11 cellular contexts compared by ENCODE assay signal in genomic region chr16:46686815-46687473, GRCh38. TPM values are rescaled to one million over a fixed set of nuclear protein-coding genes. Genes with fewer than 3 reads are reported as not detected.
DNase-seq lines count a peak whose midpoint lies in the region; ATAC-seq, FAIRE-seq and TF ChIP-seq lines count a peak whose summit lies in the region.
"Had no signal": no experiment of that assay in that cellular context is flagged by ENCODE, and none has a peak within 500 bp of the region (broad histone marks: within the 10 kb centered on the region; RNA-seq: fewer than 3 reads in every experiment).

No MANE protein-coding gene starts in this region.

- POLR2A ChIA-PET in HepG2 (lab: Yijun Ruan, JAX), result no interaction called here

- H3K36me3 ChIP-seq in HepG2 (replicated peaks in 1 of 2; ENCODE audit: control insufficient read depth in 1 of 2, insufficient read depth in 2 of 2, low read length in 2 of 2) (no peaks in the 10 kb centered on the region), right lobe of liver (no peaks in the 10 kb centered on the region), astrocyte (ENCODE audit: insufficient read depth, low read length) (no peaks in the 10 kb centered on the region), kidney epithelial cell (ENCODE audit: control insufficient read depth, insufficient read depth, low read length) (no peaks in the 10 kb centered on the region)

- no peaks in the 10 kb centered on the region for H3K36me3 Mint-ChIP-seq in astrocyte (ENCODE audit: low read depth, unreplicated experiment)

- H3K9me3 ChIP-seq in HepG2 (ENCODE audit: low read length) (no peaks in the 10 kb centered on the region), right lobe of liver (no peaks in the 10 kb centered on the region), astrocyte (ENCODE audit: insufficient read depth, low read depth, low read length) (no peaks in the 10 kb centered on the region)

- H3K27ac Mint-ChIP-seq in astrocyte (ENCODE audit: unreplicated experiment), result no peak overlapping the region
- H3K27ac Mint-ChIP-seq: activated naive CD8-positive, alpha-beta T cell treated with anti-CD3 and anti-CD28 coated beads for 36 hours; progenitor cell of endocrine pancreas had no signal

- ATAC-seq in HepG2, result no peak
- no peak for ATAC-seq in right lobe of liver
- ATAC-seq in HG02870 (IDR thresholded peaks at IDR 0.05; ENCODE audit: unreplicated experiment), result no peak
- no peak for ATAC-seq in GM19395 (IDR thresholded peaks at IDR 0.05; ENCODE audit: unreplicated experiment)

- no peak for TF ChIP-seq CTCF in HepG2 (CRISPR knock-in tag; IDR thresholded peaks at IDR 0.05)
- TF ChIP-seq CTCF in right lobe of liver (IDR thresholded peaks at IDR 0.05), result no peak
- TF ChIP-seq CTCF in astrocyte (IDR thresholded peaks at IDR 0.05; ENCODE audit: insufficient read depth, low read depth, low read length), result no peak
- no peak for TF ChIP-seq CTCF in kidney epithelial cell (IDR thresholded peaks at IDR 0.05; ENCODE audit: insufficient read depth, low read length, poor library complexity, severe bottlenecking)

- in situ Hi-C loops in HepG2 (cut with HindIII; ENCODE audit: extremely low pct_ligation_motif_present, low pct_unique_long_range_greater_than_20kb), result loop anchor here (5.0 kb wide), 1 partner anchor 115 kb away; no protein-coding TSS in a partner anchor

- intact Hi-C loops in HepG2 (cut with micrococcal nuclease; ENCODE audit: unreplicated experiment), result loop anchor here (5.0 kb wide), 1 partner anchor 115 kb away; no protein-coding TSS in a partner anchor
- intact Hi-C loops in right lobe of liver (cut with DNase I), result no loop called here

- H3K9ac ChIP-seq in HepG2 (ENCODE audit: insufficient read depth, low read depth, low read length), result peak overlapping the region; percentile 87; the same call in 1 of the 2 replicates
- peak overlapping the region; percentile 99 for H3K9ac ChIP-seq in astrocyte (ENCODE audit: low read length)

- H4K20me1 ChIP-seq in HepG2 (ENCODE audit: insufficient read depth, low read length) (peaks cover 50% of the 10 kb centered on the region), astrocyte (ENCODE audit: insufficient read depth, low read length) (peaks cover 67% of the 10 kb centered on the region)

- CTCF ChIA-PET in HepG2 (lab: Yijun Ruan, JAX; ENCODE audit: low intra/inter-chr PET ratio, low total read pairs), result interaction anchor here (2.6 kb wide), 1 partner anchor 13 kb away, joined by 21 read pairs; no protein-coding TSS in a partner anchor

- no peaks in the 10 kb centered on the region; a peak in 1 of 5 replicates for H3K27me3 ChIP-seq in HepG2 (ENCODE audit: control insufficient read depth in 1 of 2, insufficient read depth in 2 of 2, low read length in 2 of 2)
- H3K27me3 ChIP-seq in right lobe of liver, result no peaks in the 10 kb centered on the region
- no peaks in the 10 kb centered on the region for H3K27me3 ChIP-seq in astrocyte (ENCODE audit: insufficient read depth, low read length)
- no peaks in the 10 kb centered on the region for H3K27me3 ChIP-seq in kidney epithelial cell (ENCODE audit: control insufficient read depth, insufficient read depth, low read length)

- H3K79me2 ChIP-seq in HepG2 (ENCODE audit: insufficient read depth, low read length) (peaks cover 89% of the 10 kb centered on the region), astrocyte (ENCODE audit: insufficient read depth, low read length) (peaks cover 89% of the 10 kb centered on the region)

- peak overlapping the region; percentile 47 for H3K4me3 Mint-ChIP-seq in astrocyte (ENCODE audit: unreplicated experiment)
- H3K4me3 Mint-ChIP-seq: activated naive CD8-positive, alpha-beta T cell treated with anti-CD3 and anti-CD28 coated beads for 36 hours had no signal

- no peak for TF ChIP-seq RAD21 in HepG2 (CRISPR knock-in tag; IDR thresholded peaks at IDR 0.05)

- H3K4me1 Mint-ChIP-seq in astrocyte (ENCODE audit: low read depth, unreplicated experiment), result peaks cover 42% of the 10 kb centered on the region

- H3K27me3 Mint-ChIP-seq in astrocyte (ENCODE audit: low read depth, unreplicated experiment), result no peaks in the 10 kb centered on the region
- H3K27me3 Mint-ChIP-seq: activated naive CD8-positive, alpha-beta T cell treated with anti-CD3 and anti-CD28 coated beads for 36 hours; progenitor cell of endocrine pancreas had no signal

- H3K4me1 ChIP-seq in HepG2 (ENCODE audit: insufficient read depth, low read length), result peaks cover 73% of the 10 kb centered on the region
- H3K4me1 ChIP-seq in right lobe of liver, result peaks cover 0 to 22% (median 9%) of the 10 kb centered on the region in 4 donors
- peaks cover 20% of the 10 kb centered on the region for H3K4me1 ChIP-seq in astrocyte (ENCODE audit: insufficient read depth, low read length)

- H2AFZ ChIP-seq in HepG2 (ENCODE audit: low read length) (no peak overlapping the region), astrocyte (ENCODE audit: low read depth, low read length) (no peak overlapping the region)

- WGBS in HepG2 (ENCODE audit: low lambda C conversion rate), result 28% methylated on average over 5 of the region's 5 CpGs
- WGBS in right lobe of liver (ENCODE audit: insufficient coverage, low coverage, low lambda C conversion rate, missing lambda C conversion rate), result 57% methylated on average over 5 of the region's 5 CpGs

- H3K4me3 ChIP-seq in HepG2 (replicated peaks in 1 of 3; ENCODE audit: insufficient read depth in 1 of 3, low read depth in 2 of 3, low read length in 3 of 3) (peak overlapping the region; percentile 85 to 96 (median 92)), right lobe of liver (no peak overlapping the region), astrocyte (ENCODE audit: insufficient read depth, low read depth, low read length) (peak overlapping the region; percentile 96), kidney epithelial cell (ENCODE audit: low read depth, low read length) (peak overlapping the region; percentile 60)

- DNase-seq in HepG2 (ENCODE audit: low spot score) (no peak), right lobe of liver (no peak), astrocyte (ENCODE audit: low read depth) (no peak), kidney epithelial cell (ENCODE audit: low read depth) (no peak), occipital lobe (lab: John Stamatoyannopoulos, UW) (no peak), NCI-H2196 (lab: John Stamatoyannopoulos, UW; ENCODE audit: unreplicated experiment) (no peak)
- DNase-seq: activated CD4-positive, alpha-beta T cell treated with anti-CD3 and anti-CD28 coated beads for 48 hours; activated naive CD8-positive, alpha-beta T cell treated with anti-CD3 and anti-CD28 coated beads for 36 hours had no signal

- no TSS peak for BruUV-seq in HepG2 (replicated peaks; lab: Mats Ljungman, UMichigan)

- H3K4me2 ChIP-seq in HepG2 (ENCODE audit: low read depth, low read length) (peak overlapping the region; percentile 86), astrocyte (ENCODE audit: low read length) (peak overlapping the region; percentile 96)

- FAIRE-seq in HepG2 (lab: Jason Lieb, UNC) (no peak), astrocyte (lab: Jason Lieb, UNC) (no peak)

- H3K27ac ChIP-seq in HepG2 (ENCODE audit: extremely low read length, insufficient read depth, low read length) (peak overlapping the region; percentile 6), right lobe of liver (no peak overlapping the region), astrocyte (ENCODE audit: low read depth, low read length) (no peak overlapping the region)

- TF ChIP-seq EP300 in HepG2 (IDR thresholded peaks at IDR 0.05; ENCODE audit: low read depth in 2 of 2, low read length in 2 of 2), result no peak
- no peak for TF ChIP-seq EP300 in HepG2 (CRISPR knock-in tag; IDR thresholded peaks at IDR 0.05; ENCODE audit: borderline replicate concordance)

- no peak for TF ChIP-seq POLR2A in HepG2 (IDR thresholded peaks at IDR 0.05; ENCODE audit: insufficient read depth in 1 of 2, low read depth in 2 of 2, low read length in 2 of 2)
- no peak for TF ChIP-seq POLR2A in right lobe of liver (IDR thresholded peaks at IDR 0.05)

- H3K9me3 Mint-ChIP-seq in astrocyte (ENCODE audit: unreplicated experiment), result no peaks in the 10 kb centered on the region
- H3K9me3 Mint-ChIP-seq: activated naive CD8-positive, alpha-beta T cell treated with anti-CD3 and anti-CD28 coated beads for 36 hours had no signal

RNA-seq across cellular contexts. Expression of gene VPS35, which starts 2.0 kb away (rescaled TPM):
- total RNA-seq in HepG2 (2016; rRNA removed; fragmentation: Illumina TruSeq; extraction: Trizol) (136 and 197 TPM in 2 replicates), right lobe of liver (10 to 100 TPM; 18.0 to 36.5 (median 28.9) TPM), astrocyte (135 and 137 TPM in 2 replicates), kidney epithelial cell (128 and 147 TPM in 2 replicates), occipital lobe (176 TPM)
- total RNA-seq in HepG2 (2016; cell fraction: cytosol; rRNA removed; fragmentation: Illumina TruSeq; extraction: Trizol; ENCODE audit: low read depth), result 31.6 and 39.1 TPM in 2 replicates
- total RNA-seq in HepG2 (2016; cell fraction: insoluble cytoplasmic fraction; rRNA removed; fragmentation: Illumina TruSeq; extraction: Trizol), result 132 and 204 TPM in 2 replicates
- total RNA-seq in HepG2 (2016; cell fraction: membrane; rRNA removed; fragmentation: Illumina TruSeq; extraction: Trizol), result 40.5 and 42.9 TPM in 2 replicates
- 108 and 116 TPM in 2 replicates for total RNA-seq in HepG2 (2016; cell fraction: nucleus; rRNA removed; fragmentation: Illumina TruSeq; extraction: Trizol)
- 26.9 and 30.7 TPM in 2 replicates for polyA plus RNA-seq in HepG2 (2011; rRNA removed)
- 14.6 and 21.2 TPM in 2 replicates for polyA plus RNA-seq in HepG2 (2011; cell fraction: cytosol; rRNA removed)
- 12.1 and 14.6 TPM in 2 replicates for polyA plus RNA-seq in HepG2 (2011; cell fraction: nucleus; rRNA removed)
- polyA plus RNA-seq in HepG2 (2012), result 95.6 and 104 TPM in 2 replicates
- 6.1 and 6.6 TPM in 2 replicates for polyA plus RNA-seq in HepG2 (2016; cell fraction: cytosol; fragmentation: Illumina TruSeq; extraction: Trizol; ENCODE audit: low read depth)
- 120 and 134 TPM in 2 replicates for polyA plus RNA-seq in HepG2 (2016; cell fraction: insoluble cytoplasmic fraction; fragmentation: Illumina TruSeq; extraction: Trizol; ENCODE audit: low read depth)
- polyA plus RNA-seq in HepG2 (2016; cell fraction: membrane; fragmentation: Illumina TruSeq; extraction: Trizol; ENCODE audit: low read depth), result 14.1 and 15.6 TPM in 2 replicates
- 58.6 and 58.8 TPM in 2 replicates for polyA plus RNA-seq in HepG2 (2016; cell fraction: nucleus; fragmentation: Illumina TruSeq; extraction: Trizol; ENCODE audit: insufficient read depth, low read depth)
- polyA minus RNA-seq in HepG2 (2011; rRNA and poly(A)+ RNA removed; ENCODE audit: low replicate concordance), result 26.4 and 36.7 TPM in 2 replicates
- polyA minus RNA-seq in HepG2 (2011; cell fraction: cytosol; rRNA and poly(A)+ RNA removed), result 52.8 and 77.3 TPM in 2 replicates
- polyA minus RNA-seq in HepG2 (2011; cell fraction: nucleus; rRNA and poly(A)+ RNA removed), result 140 and 161 TPM in 2 replicates

RNA-seq across cellular contexts. Expression of gene ORC6, which starts 2.5 kb away (rescaled TPM):
- total RNA-seq in HepG2 (2016; rRNA removed; fragmentation: Illumina TruSeq; extraction: Trizol) (57.3 and 69.8 TPM in 2 replicates), right lobe of liver (1 to 10 TPM in 2 of 6 experiments, under 1 TPM in 4; 0.18 to 4.8 (median 0.76) TPM), astrocyte (11.4 and 16.9 TPM in 2 replicates), kidney epithelial cell (7.5 and 9.7 TPM in 2 replicates), occipital lobe (5.0 TPM)
- total RNA-seq in HepG2 (2016; cell fraction: cytosol; rRNA removed; fragmentation: Illumina TruSeq; extraction: Trizol; ENCODE audit: low read depth), result 18.7 and 20.4 TPM in 2 replicates
- 62.2 and 74.8 TPM in 2 replicates for total RNA-seq in HepG2 (2016; cell fraction: insoluble cytoplasmic fraction; rRNA removed; fragmentation: Illumina TruSeq; extraction: Trizol)
- total RNA-seq in HepG2 (2016; cell fraction: membrane; rRNA removed; fragmentation: Illumina TruSeq; extraction: Trizol), result 36.9 and 38.7 TPM in 2 replicates
- 60.3 and 79.3 TPM in 2 replicates for total RNA-seq in HepG2 (2016; cell fraction: nucleus; rRNA removed; fragmentation: Illumina TruSeq; extraction: Trizol)
- 22.9 and 34.2 TPM in 2 replicates for polyA plus RNA-seq in HepG2 (2011; rRNA removed)
- polyA plus RNA-seq in HepG2 (2011; cell fraction: cytosol; rRNA removed), result 15.1 and 17.5 TPM in 2 replicates
- 19.4 and 21.6 TPM in 2 replicates for polyA plus RNA-seq in HepG2 (2011; cell fraction: nucleus; rRNA removed)
- polyA plus RNA-seq in HepG2 (2012), result 14.8 and 25.0 TPM in 2 replicates
- 9.2 and 9.5 TPM in 2 replicates for polyA plus RNA-seq in HepG2 (2016; cell fraction: cytosol; fragmentation: Illumina TruSeq; extraction: Trizol; ENCODE audit: low read depth)
- polyA plus RNA-seq in HepG2 (2016; cell fraction: insoluble cytoplasmic fraction; fragmentation: Illumina TruSeq; extraction: Trizol; ENCODE audit: low read depth), result 52.3 and 58.4 TPM in 2 replicates
- polyA plus RNA-seq in HepG2 (2016; cell fraction: membrane; fragmentation: Illumina TruSeq; extraction: Trizol; ENCODE audit: low read depth), result 16.8 and 18.0 TPM in 2 replicates
- 173 and 174 TPM in 2 replicates for polyA plus RNA-seq in HepG2 (2016; cell fraction: nucleus; fragmentation: Illumina TruSeq; extraction: Trizol; ENCODE audit: insufficient read depth, low read depth)
- polyA minus RNA-seq in HepG2 (2011; rRNA and poly(A)+ RNA removed; ENCODE audit: low replicate concordance), result 10.3 and 14.8 TPM in 2 replicates
- 5.6 and 8.0 TPM in 2 replicates for polyA minus RNA-seq in HepG2 (2011; cell fraction: cytosol; rRNA and poly(A)+ RNA removed)
- 32.9 and 42.1 TPM in 2 replicates for polyA minus RNA-seq in HepG2 (2011; cell fraction: nucleus; rRNA and poly(A)+ RNA removed)

Comparison
In these comparisons a context has a peak if more than half of its experiments do, and no peak if none do; other contexts are left out.
1. H3K4me3 ChIP-seq: peak in HepG2 (3 of 3), astrocyte (single experiment) and kidney epithelial cell (single experiment); none in right lobe of liver (0 of 3).